In the genomic region with DNA sequence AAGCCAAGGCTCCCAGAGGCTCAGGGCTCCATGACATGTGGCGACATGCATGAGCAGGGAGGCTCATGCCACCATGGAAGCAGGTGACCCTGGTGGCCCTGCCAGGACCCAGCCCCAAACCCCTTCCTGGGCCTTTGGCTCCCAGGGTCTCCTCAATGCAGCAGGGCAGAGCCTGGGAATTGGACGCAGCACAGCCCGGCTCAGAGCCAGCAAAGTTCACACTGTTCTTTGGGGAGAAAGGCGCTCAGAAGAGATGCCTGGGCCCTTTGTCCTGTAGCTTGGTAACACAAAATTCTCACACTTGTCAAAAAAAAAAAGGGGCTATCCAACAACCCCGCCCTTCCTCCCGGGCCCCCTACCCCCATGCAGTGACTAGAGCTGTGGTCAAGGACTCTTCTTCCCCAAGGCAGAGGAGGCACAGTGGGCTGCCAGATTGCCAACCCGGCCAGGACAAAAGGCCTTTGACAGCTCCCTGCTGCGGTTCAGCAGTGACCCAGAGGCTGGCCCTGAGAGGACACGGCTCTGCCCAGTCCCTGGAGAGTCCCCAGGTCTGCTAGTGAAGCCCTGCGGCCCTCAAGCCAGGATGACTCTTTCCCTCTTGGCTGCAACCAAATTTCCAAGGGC, we compare ENCODE assay signal across 28 cellular contexts. TPM values are rescaled to one million over a fixed set of nuclear protein-coding genes. Genes with fewer than 3 reads are reported as not detected.
DNase-seq lines count a peak whose midpoint lies in the region; ATAC-seq and TF ChIP-seq lines count a peak whose summit lies in the region.
"Had no signal": no experiment of that assay in that cellular context is flagged by ENCODE, and none has a peak within 500 bp of the region (broad histone marks: within the 10 kb centered on the region; RNA-seq: fewer than 3 reads in every experiment).

No MANE protein-coding gene starts in this region.

- no peak overlapping the region for H3K27ac Mint-ChIP-seq in GM23338
- H3K27ac Mint-ChIP-seq in activated T-helper 17 cell treated with anti-CD3 and anti-CD28 coated beads, Interleukin-2, amount 50 U/mL, for 72 hours = no peak overlapping the region
- H3K27ac Mint-ChIP-seq: activated naive CD8-positive, alpha-beta T cell treated with anti-CD3 and anti-CD28 coated beads, Interleukin-2, amount 50 U/mL, for 24 hours had no signal

- H3K4me2 ChIP-seq in GM23338 = no peak overlapping the region

- no peak for ATAC-seq in GM23338
- ATAC-seq in activated T-helper 17 cell treated with anti-CD3 and anti-CD28 coated beads, Interleukin-2, amount 50 U/mL, for 72 hours (replicated peaks) = no peak
- ATAC-seq: naive thymus-derived CD8-positive, alpha-beta T cell had no signal

- no peak for DNase-seq in GM23338 (ENCODE audit: low spot score)
- DNase-seq in midbrain (lab: John Stamatoyannopoulos, UW) = peak; percentile 64
- DNase-seq in retina = peak; percentile 39
- DNase-seq in NCI-H82 treated with DMSO at 0.1 percent for 48 hours (lab: John Stamatoyannopoulos, UW; ENCODE audit: unreplicated experiment) = no peak
- DNase-seq in HK-2 (ENCODE audit: unreplicated experiment) = no peak
- DNase-seq: activated CD8-positive, alpha-beta memory T cell treated with anti-CD3 and anti-CD28 coated beads, Interleukin-2, amount 50 U/mL, for 48 hours; activated effector memory CD4-positive, alpha-beta T cell treated with anti-CD3 and anti-CD28 coated beads, Interleukin-2, amount 50 U/mL, for 16 hours; activated naive CD8-positive, alpha-beta T cell treated with anti-CD3 and anti-CD28 coated beads, Interleukin-2, amount 50 U/mL, for 24 hours; dermis blood vessel endothelial cell; DMS79 treated with DMSO at 0.1 percent for 48 hours; GOT3; KBM-7; naive thymus-derived CD8-positive, alpha-beta T cell; NCI-H2029; stimulated activated CD4-positive, alpha-beta T cell treated with anti-CD3 and anti-CD28 coated beads, Interleukin-12 subunit alpha, Interleukin-12 subunit beta, amount 100 ng/mL, for 4 hours had no signal

- peak overlapping the region; percentile 66; the same call in 2 of the 3 replicates for H3K4me3 Mint-ChIP-seq in GM23338
- H3K4me3 Mint-ChIP-seq in activated T-helper 17 cell treated with anti-CD3 and anti-CD28 coated beads, Interleukin-2, amount 50 U/mL, for 72 hours = no peak overlapping the region
- H3K4me3 Mint-ChIP-seq: activated naive CD8-positive, alpha-beta T cell treated with anti-CD3 and anti-CD28 coated beads, Interleukin-2, amount 50 U/mL, for 24 hours had no signal

- H3K36me3 ChIP-seq in GM23338 (ENCODE audit: insufficient read depth) (no peaks in the 10 kb centered on the region), ectodermal cell (ENCODE audit: control insufficient read depth, insufficient read depth, low read length) (no peaks in the 10 kb centered on the region)

- H3K4me1 Mint-ChIP-seq in GM23338 = peaks cover 30% of the 10 kb centered on the region
- H3K4me1 Mint-ChIP-seq in activated T-helper 17 cell treated with anti-CD3 and anti-CD28 coated beads, Interleukin-2, amount 50 U/mL, for 72 hours = peaks cover 6% of the 10 kb centered on the region

- H3K27me3 Mint-ChIP-seq in GM23338 (ENCODE audit: insufficient read depth, low read depth, poor library complexity) = peaks cover 43% of the 10 kb centered on the region
- peaks cover 39% of the 10 kb centered on the region for H3K27me3 Mint-ChIP-seq in activated T-helper 17 cell treated with anti-CD3 and anti-CD28 coated beads, Interleukin-2, amount 50 U/mL, for 72 hours

- no peaks in the 10 kb centered on the region for H3K79me2 ChIP-seq in GM23338 (replicated peaks; ENCODE audit: insufficient read depth)

- no peaks in the 10 kb centered on the region for H3K9me3 ChIP-seq in ectodermal cell (ENCODE audit: control insufficient read depth, low read length)

- H4K20me1 ChIP-seq in GM23338 (replicated peaks; ENCODE audit: insufficient read depth) = no peaks in the 10 kb centered on the region

- H3K27ac ChIP-seq in GM23338 (ENCODE audit: low read depth) (no peak overlapping the region), ectodermal cell (ENCODE audit: insufficient read depth, low read depth, low read length, poor library complexity, severe bottlenecking) (peak overlapping the region; percentile 19)
- H3K27ac ChIP-seq: epithelial cell of prostate, VCaP had no signal

- H3K27me3 ChIP-seq in GM23338 (ENCODE audit: insufficient read depth) (peaks cover 40% of the 10 kb centered on the region), ectodermal cell (ENCODE audit: control insufficient read depth, insufficient read depth, low read length, poor library complexity, severe bottlenecking) (peaks cover 27% of the 10 kb centered on the region)

- H3K4me3 ChIP-seq in GM23338 (no peak overlapping the region; the same call in 1 of the 2 replicates), ectodermal cell (ENCODE audit: insufficient read depth, low read depth, low read length) (no peak overlapping the region)
- H3K4me3 ChIP-seq: lung had no signal

- no peaks in the 10 kb centered on the region; the same call in 2 of the 3 replicates for H3K36me3 Mint-ChIP-seq in GM23338 (ENCODE audit: low read depth)
- no peaks in the 10 kb centered on the region for H3K36me3 Mint-ChIP-seq in activated T-helper 17 cell treated with anti-CD3 and anti-CD28 coated beads, Interleukin-2, amount 50 U/mL, for 72 hours (ENCODE audit: low read depth)

- H3K4me1 ChIP-seq in GM23338 (ENCODE audit: insufficient read depth) = no peaks in the 10 kb centered on the region; the same call in 1 of the 2 replicates
- H3K4me1 ChIP-seq in ectodermal cell (ENCODE audit: control insufficient read depth, insufficient read depth, low read length) = peaks cover 32% of the 10 kb centered on the region

- no peaks in the 10 kb centered on the region for H3F3A ChIP-seq in GM23338 (replicated peaks; ENCODE audit: low read depth)

- 33 to 36% methylated on average over 10 of the region's 10 CpGs for WGBS in ectodermal cell, 2 experiments

- peaks cover 3% of the 10 kb centered on the region; the same call in 2 of the 3 replicates for H3K9me3 Mint-ChIP-seq in GM23338
- H3K9me3 Mint-ChIP-seq in activated T-helper 17 cell treated with anti-CD3 and anti-CD28 coated beads, Interleukin-2, amount 50 U/mL, for 72 hours = no peaks in the 10 kb centered on the region
- H3K9me3 Mint-ChIP-seq: activated naive CD8-positive, alpha-beta T cell treated with anti-CD3 and anti-CD28 coated beads, Interleukin-2, amount 50 U/mL, for 24 hours; naive thymus-derived CD8-positive, alpha-beta T cell had no signal

- no peaks in the 10 kb centered on the region for H3K9me2 ChIP-seq in GM23338 (ENCODE audit: insufficient read depth)

- no peak overlapping the region for H2AFZ ChIP-seq in GM23338

- no peak for TF ChIP-seq CTCF in GM23338 (conservative IDR thresholded peaks at IDR 0.05; ENCODE audit: low read depth in 2 of 2)

TF ChIP-seq in GM23338, 12 proteins besides CTCF, POLR2A, EP300 and RAD21 (continues in another document):
- TF ChIP-seq POLR2AphosphoS5 (IDR thresholded peaks at IDR 0.05; ENCODE audit: low read depth) = no peak

RNA-seq across cellular contexts. Expression of a gene that starts 2.0 kb away (rescaled TPM):
- 12.6 and 16.0 TPM in 2 replicates for total RNA-seq in GM23338 (2014; rRNA removed; shearing (Covaris generic))
- polyA plus RNA-seq in GM23338 (2016; fragmentation: Nextera tagmentation; extraction: Ambion mirVana) = 9.5 and 13.2 TPM in 2 replicates
- polyA plus RNA-seq in ectodermal cell (2013, experiment 1 of 4) = 15.2 TPM
- 21.6 TPM for polyA plus RNA-seq in ectodermal cell (2013, experiment 2 of 4)
- 17.0 TPM for polyA plus RNA-seq in ectodermal cell (2013, experiment 3 of 4)
- polyA plus RNA-seq in ectodermal cell (2013, experiment 4 of 4) = 25.5 TPM
- total RNA-seq in activated T-helper 17 cell treated with anti-CD3 and anti-CD28 coated beads, Interleukin-2, amount 50 U/mL, for 72 hours = not detected
- total RNA-seq: dermis blood vessel endothelial cell; fibroblast of villous mesenchyme; naive thymus-derived CD8-positive, alpha-beta T cell; NCI-H460; RPMI7951; subcutaneous adipose tissue; T-helper 2 cell treated with Interferon-gamma antibody and Interleukin-4, amounts not matched to agents 100 ng/mL and 5 ng/mL, for 36 hours had no signal
- polyA plus RNA-seq: naive thymus-derived CD8-positive, alpha-beta T cell had no signal

RNA-seq across cellular contexts. Expression of a gene that starts 16.6 kb away (rescaled TPM):
- total RNA-seq in GM23338 (2014; rRNA removed; shearing (Covaris generic)) = 0.24 TPM in 1 of 2 replicates, not detected in the other
- 0.16 TPM in 1 of 2 replicates, not detected in the other for polyA plus RNA-seq in GM23338 (2016; fragmentation: Nextera tagmentation; extraction: Ambion mirVana)
- not detected for polyA plus RNA-seq in ectodermal cell (2013, experiment 1 of 4)
- polyA plus RNA-seq in ectodermal cell (2013, experiment 2 of 4) = not detected
- polyA plus RNA-seq in ectodermal cell (2013, experiment 3 of 4) = not detected
- not detected for polyA plus RNA-seq in ectodermal cell (2013, experiment 4 of 4)
- total RNA-seq in activated T-helper 17 cell treated with anti-CD3 and anti-CD28 coated beads, Interleukin-2, amount 50 U/mL, for 72 hours = under 1 TPM in 1 of 2 donors, not detected in 1; 0.61 TPM
- total RNA-seq: bronchial epithelial cell; dermis blood vessel endothelial cell; fibroblast of villous mesenchyme; naive thymus-derived CD8-positive, alpha-beta T cell; RPMI7951; T-helper 2 cell treated with Interferon-gamma antibody and Interleukin-4, amounts not matched to agents 100 ng/mL and 5 ng/mL, for 36 hours had no signal

RNA-seq across cellular contexts. Expression of a gene that starts 20.3 kb away (rescaled TPM):
- total RNA-seq in GM23338 (2014; rRNA removed; shearing (Covaris generic)) = 88.8 and 95.5 TPM in 2 replicates
- 40.6 and 41.5 TPM in 2 replicates for polyA plus RNA-seq in GM23338 (2016; fragmentation: Nextera tagmentation; extraction: Ambion mirVana)
- 106 TPM for polyA plus RNA-seq in ectodermal cell (2013, experiment 1 of 4)
- polyA plus RNA-seq in ectodermal cell (2013, experiment 2 of 4) = 99.8 TPM
- polyA plus RNA-seq in ectodermal cell (2013, experiment 3 of 4) = 76.2 TPM
- 99.6 TPM for polyA plus RNA-seq in ectodermal cell (2013, experiment 4 of 4)
- total RNA-seq in activated T-helper 17 cell treated with anti-CD3 and anti-CD28 coated beads, Interleukin-2, amount 50 U/mL, for 72 hours = 10 to 100 TPM; 63.1 to 70.5 TPM

RNA-seq across cellular contexts. Expression of a gene that starts 36.3 kb away (rescaled TPM):
- total RNA-seq in GM23338 (2014; rRNA removed; shearing (Covaris generic)) = 64.3 and 64.5 TPM in 2 replicates
- polyA plus RNA-seq in GM23338 (2016; fragmentation: Nextera tagmentation; extraction: Ambion mirVana) = 30.9 and 34.9 TPM in 2 replicates
- polyA plus RNA-seq in ectodermal cell (2013, experiment 1 of 4) = 50.6 TPM
- 52.9 TPM for polyA plus RNA-seq in ectodermal cell (2013, experiment 2 of 4)
- 37.7 TPM for polyA plus RNA-seq in ectodermal cell (2013, experiment 3 of 4)
- 38.7 TPM for polyA plus RNA-seq in ectodermal cell (2013, experiment 4 of 4)
- 10 to 100 TPM; 23.7 to 40.3 TPM for total RNA-seq in activated T-helper 17 cell treated with anti-CD3 and anti-CD28 coated beads, Interleukin-2, amount 50 U/mL, for 72 hours

RNA-seq across cellular contexts. Expression of a gene that starts 40.7 kb away (rescaled TPM):
- 0.28 and 0.43 TPM in 2 replicates for total RNA-seq in GM23338 (2014; rRNA removed; shearing (Covaris generic))
- 0.59 and 0.79 TPM in 2 replicates for polyA plus RNA-seq in GM23338 (2016; fragmentation: Nextera tagmentation; extraction: Ambion mirVana)
- polyA plus RNA-seq in ectodermal cell (2013, experiment 1 of 4) = not detected
- 0.14 TPM for polyA plus RNA-seq in ectodermal cell (2013, experiment 2 of 4)
- polyA plus RNA-seq in ectodermal cell (2013, experiment 3 of 4) = 0.27 TPM
- polyA plus RNA-seq in ectodermal cell (2013, experiment 4 of 4) = 0.12 TPM
- total RNA-seq in activated T-helper 17 cell treated with anti-CD3 and anti-CD28 coated beads, Interleukin-2, amount 50 U/mL, for 72 hours = under 1 TPM; 0.16 to 0.17 TPM
- total RNA-seq: bronchial epithelial cell; dermis blood vessel endothelial cell; kidney epithelial cell; renal cortical epithelial cell; RPMI7951; subcutaneous adipose tissue; T-helper 2 cell treated with Interferon-gamma antibody and Interleukin-4, amounts not matched to agents 100 ng/mL and 5 ng/mL, for 36 hours had no signal
- polyA plus RNA-seq: naive thymus-derived CD8-positive, alpha-beta T cell had no signal

Comparison
In these comparisons a context has a peak if more than half of its experiments do, and no peak if none do; other contexts are left out.
1. DNase-seq: peak in midbrain (single experiment) and retina (single experiment); none in GM23338 (single experiment), NCI-H82 treated with DMSO at 0.1 percent for 48 hours (single experiment) and HK-2 (single experiment).
2. RNA of a gene that starts 2.0 kb away (total RNA-seq): 12.6 to 16.0 TPM in GM23338; not detected in activated T-helper 17 cell treated with anti-CD3 and anti-CD28 coated beads, Interleukin-2, amount 50 U/mL, for 72 hours; every median in the first group is over 10 times any median in the second.